14 cellular contexts compared by ENCODE assay signal in genomic region chr17:358491-359133, GRCh38. TPM values are rescaled to one million over a fixed set of nuclear protein-coding genes. Genes with fewer than 3 reads are reported as not detected.
DNase-seq lines count a peak whose midpoint lies in the region; FAIRE-seq and TF ChIP-seq lines count a peak whose summit lies in the region.
"Had no signal": no experiment of that assay in that cellular context is flagged by ENCODE, and none has a peak within 500 bp of the region (broad histone marks: within the 10 kb centered on the region; RNA-seq: fewer than 3 reads in every experiment).

No MANE protein-coding gene starts in this region.

- H2AK5ac ChIP-seq in H9 (ENCODE audit: insufficient read length, low read length): no peak overlapping the region

- no peak overlapping the region for H3K23ac ChIP-seq in H9 (ENCODE audit: insufficient read length, low read depth, low read length)

- H4K91ac ChIP-seq in H9 (ENCODE audit: insufficient read length, low read depth, low read length): no peak overlapping the region

- H3K4me1 ChIP-seq in H9 (ENCODE audit: insufficient read depth, low read length): no peaks in the 10 kb centered on the region
- peaks cover 0 to 4% (median 0%) of the 10 kb centered on the region in 6 donors for H3K4me1 ChIP-seq in spleen

- H2BK15ac ChIP-seq in H9 (ENCODE audit: low read depth, low read length): no peak overlapping the region

- H3K4ac ChIP-seq in H9 (ENCODE audit: low read depth, low read length): no peak overlapping the region

- TF ChIP-seq POLR2A in spleen (IDR thresholded peaks at IDR 0.05): no peak

- no peak overlapping the region for H3K18ac ChIP-seq in H9 (ENCODE audit: insufficient read length, low read depth, low read length)

- no peak overlapping the region for H3T11ph ChIP-seq in H9 (ENCODE audit: low read length)

- DNase-seq in H9 (peak; percentile 45), spleen (peak; percentile 71), germinal center (ENCODE audit: low spot score) (no peak), H4 (ENCODE audit: low spot score) (no peak)
- no peak for DNase-seq in stimulated activated CD4-positive, alpha-beta T cell treated with anti-CD3 and anti-CD28 coated beads, Interleukin-4, amount 100 ng/mL, for 1 hour
- DNase-seq: DMS53, HCEC 1CT, NCI-H187 treated with DMSO at 0.1 percent for 48 hours, NCI-H69 had no signal

- no peak overlapping the region for H3K14ac ChIP-seq in H9 (ENCODE audit: insufficient read depth, low read length)

- no peaks in the 10 kb centered on the region for H3K23me2 ChIP-seq in H9 (ENCODE audit: insufficient read length, low read depth, low read length, poor library complexity, severe bottlenecking)

- H3K27me3 Mint-ChIP-seq in H9 (ENCODE audit: low read depth): no peaks in the 10 kb centered on the region; the same call in 1 of the 2 replicates
- peaks cover 4% of the 10 kb centered on the region for H3K27me3 Mint-ChIP-seq in nephron (ENCODE audit: low read depth)

- WGBS in H9 (ENCODE audit: extremely low coverage, insufficient read length, low lambda C conversion rate): no CpG with 5 or more reads among the region's 35 CpGs
- WGBS in spleen, 5 donors: 90 to 95% (median 93%) methylated on average over 30 to 35 of the region's 35 CpGs

- H3K56ac ChIP-seq in H9 (ENCODE audit: insufficient read length, low read depth, low read length): no peak overlapping the region

- H3K4me1 Mint-ChIP-seq in H9 (0 out of 4 replicates have a peak, but pooled peaks cover 0 to 5% of the 10 kb centered on the region in 2 experiments), nephron (peaks cover 28% of the 10 kb centered on the region)

- no peaks in the 10 kb centered on the region for H3K79me1 ChIP-seq in H9 (ENCODE audit: insufficient read depth, low read depth, low read length, poor library complexity, severe bottlenecking)

- H3K27ac Mint-ChIP-seq in H9 (peak overlapping the region in 1 of 3 experiments; percentile 66; a peak in 2 of 7 replicates), nephron (peak overlapping the region; percentile 75 to 92 (median 86))

- H3K27me3 ChIP-seq in H9 (ENCODE audit: insufficient read depth, low read length): no peaks in the 10 kb centered on the region
- H3K27me3 ChIP-seq in spleen (replicated peaks in 1 of 7): no peaks in the 10 kb centered on the region

- no peaks in the 10 kb centered on the region for H3K9me3 ChIP-seq in H9 (ENCODE audit: control insufficient read depth, low read depth, low read length)
- no peaks in the 10 kb centered on the region for H3K9me3 ChIP-seq in spleen
- H3K9me3 ChIP-seq: A549, Caco-2 had no signal

- no peak overlapping the region for H2BK5ac ChIP-seq in H9 (ENCODE audit: insufficient read length, low read length)

- H4K5ac ChIP-seq in H9 (ENCODE audit: insufficient read length, low read depth, low read length): no peak overlapping the region

- intact Hi-C loops in spleen (cut with DNase I; ENCODE audit: low total_unique reads): no loop called here

- no peaks in the 10 kb centered on the region for H4K20me1 ChIP-seq in H9 (ENCODE audit: control insufficient read depth, insufficient read depth, insufficient read length)

- no peaks in the 10 kb centered on the region for H3K36me3 ChIP-seq in spleen

- H3K27ac ChIP-seq in H9 (ENCODE audit: insufficient read length, low read depth, low read length) (no peak overlapping the region), spleen (no peak overlapping the region)
- H3K27ac ChIP-seq: HL-60 had no signal

- H2AFZ ChIP-seq in H9 (ENCODE audit: low read length): no peak overlapping the region

- H2BK12ac ChIP-seq in H9 (ENCODE audit: insufficient read length, low read depth, low read length): no peak overlapping the region

- TF ChIP-seq CTCF in H9 (conservative IDR thresholded peaks at IDR 0.05): no peak
- TF ChIP-seq CTCF in nephron (IDR thresholded peaks at IDR 0.05; ENCODE audit: unreplicated experiment in 3 of 3): no peak
- no peak for TF ChIP-seq CTCF in spleen (IDR thresholded peaks at IDR 0.05 in 8 of 11, conservative IDR thresholded peaks at IDR 0.05 in 3 of 11)

- no peak overlapping the region for H3K9ac ChIP-seq in H9 (ENCODE audit: extremely low read depth, insufficient read length, low read length)

- H4K8ac ChIP-seq in H9 (replicated peaks; ENCODE audit: insufficient read length, low read depth, low read length): no peak overlapping the region

- H3K36me3 Mint-ChIP-seq in H9 (ENCODE audit: insufficient read depth in 1 of 3, low read depth in 3 of 3): peaks cover 6 to 15% (median 8%) of the 10 kb centered on the region in 3 experiments
- peaks cover 10% of the 10 kb centered on the region for H3K36me3 Mint-ChIP-seq in nephron (ENCODE audit: low read depth)

- no peak overlapping the region for H2BK120ac ChIP-seq in H9 (ENCODE audit: low read depth, low read length, poor library complexity, severe bottlenecking)

- FAIRE-seq in islet of Langerhans (lab: Jason Lieb, UNC): peak; percentile 97
- FAIRE-seq: A549 had no signal

- peaks cover 12 to 15% of the 10 kb centered on the region in 2 experiments for H3K9me3 Mint-ChIP-seq in H9
- H3K9me3 Mint-ChIP-seq in nephron: peaks cover 4% of the 10 kb centered on the region

- no peak overlapping the region for H2BK20ac ChIP-seq in H9 (ENCODE audit: low read depth, low read length, poor library complexity, severe bottlenecking)

- H3K4me3 Mint-ChIP-seq in H9 (no peak overlapping the region), nephron (no peak overlapping the region)

- no peak overlapping the region for H3K4me3 ChIP-seq in spleen
- H3K4me3 ChIP-seq: A549 had no signal

- no peak overlapping the region for H3K4me2 ChIP-seq in H9 (ENCODE audit: insufficient read depth, insufficient read length, low read length)
- H3K4me2 ChIP-seq: A549 had no signal

- no peaks in the 10 kb centered on the region for H3K79me2 ChIP-seq in H9 (ENCODE audit: insufficient read depth, low read length)

RNA-seq across cellular contexts. Expression of gene RPH3AL, which starts 6.0 kb away (rescaled TPM):
- total RNA-seq in H9 (2021): 2.3 and 3.0 TPM in 2 replicates
- total RNA-seq in spleen: 100 to 1,000 TPM in 1 of 7 donors, 10 to 100 TPM in 6; 44.2 to 182 (median 58.6) TPM
- 10 to 100 TPM in 1 of 3 donors, 1 to 10 TPM in 2; 4.8 to 27.1 (median 7.4) TPM for polyA plus RNA-seq in spleen
- 6.0 and 9.6 TPM in 2 replicates for total RNA-seq in H4 (2014; rRNA removed; shearing (Covaris generic))

Comparison
In these comparisons a context has a peak if more than half of its experiments do, and no peak if none do; other contexts are left out.
1. DNase-seq: peak in H9 (single experiment) and spleen (single experiment); none in stimulated activated CD4-positive, alpha-beta T cell treated with anti-CD3 and anti-CD28 coated beads, Interleukin-4, amount 100 ng/mL, for 1 hour (single experiment), germinal center (single experiment) and H4 (single experiment).